In genomic region chr11:453564-453963, GRCh38 we compare ENCODE assay signal across 1 cellular context.
TF ChIP-seq lines count a peak whose summit lies in the region.

No MANE protein-coding gene starts in this region.

TF ChIP-seq in K562, 482 proteins besides CTCF, POLR2A, EP300 and RAD21:
- TF ChIP-seq ZNF77 (CRISPR knock-in tag; IDR thresholded peaks at IDR 0.05) (no peak), NFIC (IDR thresholded peaks at IDR 0.05) (peak; percentile 25; the same call in 1 of the 2 replicates)
